ENCODE assay signal across 12 cellular contexts in genomic region chr3:182259579-182259978, GRCh38.
DNase-seq lines count a peak whose midpoint lies in the region; ATAC-seq, FAIRE-seq and TF ChIP-seq lines count a peak whose summit lies in the region.
"Had no signal": no experiment of that assay in that cellular context is flagged by ENCODE, and none has a peak within 500 bp of the region (broad histone marks: within the 10 kb centered on the region; RNA-seq: fewer than 3 reads in every experiment).

No MANE protein-coding gene starts in this region.

- H2AFZ ChIP-seq in GM23248, result no peak overlapping the region

- H4K20me1 ChIP-seq in GM23248 (ENCODE audit: insufficient read depth), result no peaks in the 10 kb centered on the region

- no peak for TF ChIP-seq EP300 in ovary (IDR thresholded peaks at IDR 0.05)

- FAIRE-seq in RCC 7860 (lab: Jason Lieb, UNC), result no peak
- FAIRE-seq: keratinocyte had no signal

- H3K4me2 ChIP-seq in GM23248 (ENCODE audit: unreplicated experiment), result no peak overlapping the region

- no peaks in the 10 kb centered on the region for H3K27me3 ChIP-seq in GM23248 (replicated peaks; ENCODE audit: insufficient read depth)
- H3K27me3 ChIP-seq in ovary, result no peaks in the 10 kb centered on the region

- no peaks in the 10 kb centered on the region for H3K79me2 ChIP-seq in GM23248 (ENCODE audit: insufficient read depth)

- intact Hi-C loops in ovary (cut with DNase I), result loop anchor here in 1 of 4 donors (10.0 kb wide), 1 partner anchor 545 kb away; the partner anchor contains the start of gene SOX2

- H3K4me3 ChIP-seq in GM23248, result no peak overlapping the region
- H3K4me3 ChIP-seq in ovary, result no peak overlapping the region
- H3K4me3 ChIP-seq: upper lobe of right lung had no signal

- H3K9me3 ChIP-seq in GM23248 (ENCODE audit: low read depth) (no peaks in the 10 kb centered on the region), ovary (no peaks in the 10 kb centered on the region)
- H3K9me3 ChIP-seq: upper lobe of right lung had no signal

- H3K4me1 ChIP-seq in GM23248 (ENCODE audit: insufficient read depth) (no peaks in the 10 kb centered on the region), ovary (ENCODE audit: insufficient read depth) (no peaks in the 10 kb centered on the region)
- H3K4me1 ChIP-seq: upper lobe of right lung had no signal

- H3K27ac ChIP-seq in GM23248 (no peak overlapping the region), ovary (no peak overlapping the region)
- H3K27ac ChIP-seq: upper lobe of right lung had no signal

- no peak for TF ChIP-seq CTCF in ovary (IDR thresholded peaks at IDR 0.05)

- WGBS in GM23248 (ENCODE audit: low coverage in 1 of 2, low lambda C conversion rate in 2 of 2, missing lambda C conversion rate in 2 of 2), 2 experiments, result 15 to 18% methylated on average over 17 of the region's 17 CpGs
- 5 to 12% (median 5%) methylated on average over 17 of the region's 17 CpGs for WGBS in ovary, 3 donors

- H3K9ac ChIP-seq in GM23248, result no peak overlapping the region

- TF ChIP-seq POLR2A in ovary (IDR thresholded peaks at IDR 0.05), result no peak

- H3K9me2 ChIP-seq in GM23248 (ENCODE audit: insufficient read depth), result no peaks in the 10 kb centered on the region

- in situ Hi-C loops in GM23248 (cut with MboI), result no loop called here

- H3F3A ChIP-seq in GM23248 (ENCODE audit: insufficient read depth), result no peaks in the 10 kb centered on the region

- no peak for ATAC-seq in HG02970 (IDR thresholded peaks at IDR 0.05; ENCODE audit: low FRiP score, unreplicated experiment)
- ATAC-seq: upper lobe of right lung had no signal

- DNase-seq in GM23248 (peak; percentile 9), NCI-H774 (lab: John Stamatoyannopoulos, UW) (peak; percentile 32), glomerular visceral epithelial cell (ENCODE audit: extremely low spot score) (peak; percentile 11), ovary (peak; percentile 10 to 37 (median 22)), NK-92 (lab: John Stamatoyannopoulos, UW; ENCODE audit: unreplicated experiment) (no peak), RCC 7860 (ENCODE audit: low spot score) (no peak), HuH-7.5 (ENCODE audit: low spot score) (no peak)
- DNase-seq: activated CD8-positive, alpha-beta memory T cell treated with anti-CD3 and anti-CD28 coated beads, Interleukin-2, amount 50 U/mL, for 48 hours; NCI-H1048; upper lobe of right lung had no signal

- no peaks in the 10 kb centered on the region for H3K36me3 ChIP-seq in GM23248 (ENCODE audit: low read depth)
- no peaks in the 10 kb centered on the region for H3K36me3 ChIP-seq in ovary
- H3K36me3 ChIP-seq: upper lobe of right lung had no signal

Comparison
In these comparisons a context has a peak if more than half of its experiments do, and no peak if none do; other contexts are left out.
1. DNase-seq: peak in GM23248 (single experiment), NCI-H774 (single experiment), glomerular visceral epithelial cell (single experiment) and ovary (5 of 5); none in NK-92 (single experiment), RCC 7860 (single experiment) and HuH-7.5 (single experiment).